ENCODE assay signal across 1 cellular context in the genomic region with DNA sequence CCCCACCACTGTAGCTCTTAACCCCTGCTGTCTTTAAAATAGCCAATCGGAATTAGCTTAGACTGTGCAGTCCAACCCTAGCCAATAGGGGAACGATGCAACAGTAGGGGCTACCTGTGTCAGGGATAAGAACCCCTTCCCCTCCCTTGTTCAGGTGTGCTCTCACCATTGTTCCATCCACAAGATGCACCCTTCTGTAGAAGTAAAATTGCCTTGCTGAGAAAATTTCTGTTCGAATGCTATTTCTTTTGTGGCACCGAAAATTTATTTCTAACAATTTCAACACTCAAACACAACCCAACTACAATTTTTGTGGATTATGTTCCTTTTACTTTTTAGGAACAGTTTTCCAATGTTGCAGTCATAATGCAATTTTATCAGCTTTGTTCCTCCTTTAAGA.
A peak's percentile ranks its signal among the peaks of the same experiment; 100 is the strongest.
TF ChIP-seq lines count a peak whose summit lies in the region.

No MANE protein-coding gene starts in this region.

TF ChIP-seq in HepG2, 621 proteins besides CTCF, POLR2A, EP300 and RAD21:
- TF ChIP-seq ZNF562 (CRISPR knock-in tag; IDR thresholded peaks at IDR 0.05; ENCODE audit: borderline replicate concordance) (0 out of 2 replicates have a peak, but pooled peaks have one; percentile 34), ZBTB21 (CRISPR knock-in tag; IDR thresholded peaks at IDR 0.05) (no peak)
